In the genomic region with DNA sequence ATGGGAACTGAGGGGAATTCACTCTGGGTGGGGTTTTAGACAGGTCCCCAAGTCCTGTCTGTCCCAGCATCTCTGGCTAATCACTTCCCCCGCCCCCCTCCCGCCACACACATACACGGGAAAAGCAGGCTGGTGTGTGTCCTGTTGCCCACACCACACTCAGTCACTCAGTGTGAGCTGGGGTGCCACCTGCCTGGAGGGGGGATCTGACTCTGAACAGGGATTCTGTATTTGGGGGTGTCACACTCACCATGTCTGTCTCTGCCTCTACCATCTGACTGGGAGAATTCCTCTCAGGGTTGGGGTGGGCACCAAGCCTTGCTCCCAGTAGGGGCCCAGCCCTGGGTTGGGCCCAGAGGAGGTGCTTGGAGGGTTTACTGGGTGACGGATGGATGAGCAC, we compare ENCODE assay signal across 12 cellular contexts. TPM values are rescaled to one million over a fixed set of nuclear protein-coding genes. Genes with fewer than 3 reads are reported as not detected.
DNase-seq lines count a peak whose midpoint lies in the region; ATAC-seq and TF ChIP-seq lines count a peak whose summit lies in the region.
"Had no signal": no experiment of that assay in that cellular context is flagged by ENCODE, and none has a peak within 500 bp of the region (broad histone marks: within the 10 kb centered on the region; RNA-seq: fewer than 3 reads in every experiment).

No MANE protein-coding gene starts in this region.

- DNase-seq in T-helper 2 cell treated with Interferon-gamma antibody and Interleukin-4, amounts not matched to agents 5 μg/mL and 100 μg/mL, for 36 hours (ENCODE audit: low spot score): no peak
- DNase-seq in T-helper 2 cell: no peak
- DNase-seq in RWPE2 (ENCODE audit: low spot score): no peak
- no peak for DNase-seq in endothelial cell (ENCODE audit: low spot score)
- no peak for DNase-seq in gastrocnemius medialis
- DNase-seq in NCI-H2081 (lab: John Stamatoyannopoulos, UW): no peak
- DNase-seq in NCI-H69 (lab: John Stamatoyannopoulos, UW): no peak
- no peak for DNase-seq in chondrocyte (ENCODE audit: low spot score)
- DNase-seq: 8988T, activated gamma-delta T cell, EL, mucosa of descending colon had no signal

- H3K4me3 ChIP-seq in RWPE2 (ENCODE audit: severe bottlenecking): no peak overlapping the region
- H3K4me3 ChIP-seq in gastrocnemius medialis: no peak overlapping the region
- H3K4me3 ChIP-seq: mucosa of descending colon had no signal

- H3K27me3 ChIP-seq in RWPE2 (ENCODE audit: insufficient read depth, poor library complexity, severe bottlenecking) (no peaks in the 10 kb centered on the region), gastrocnemius medialis (no peaks in the 10 kb centered on the region)

- no peaks in the 10 kb centered on the region for H3K36me3 ChIP-seq in RWPE2 (ENCODE audit: low read depth)
- no peaks in the 10 kb centered on the region for H3K36me3 ChIP-seq in gastrocnemius medialis

- H3K27ac ChIP-seq in RWPE2 (ENCODE audit: poor library complexity, severe bottlenecking): peak overlapping the region; percentile 89
- peak overlapping the region; percentile 48 to 89 (median 76) for H3K27ac ChIP-seq in gastrocnemius medialis

- in situ Hi-C loops in gastrocnemius medialis (cut with MboI; ENCODE audit: low sequenced_read_pairs in 4 of 4): no loop called here

- H3K4me3 Mint-ChIP-seq in T-helper 2 cell treated with Interferon-gamma antibody and Interleukin-4, amounts not matched to agents 5 μg/mL and 100 μg/mL, for 36 hours: peak overlapping the region; percentile 56
- peak overlapping the region; percentile 71 for H3K4me3 Mint-ChIP-seq in endothelial cell (ENCODE audit: unreplicated experiment)
- no peak overlapping the region for H3K4me3 Mint-ChIP-seq in chondrocyte (ENCODE audit: unreplicated experiment)

- H3K9me3 Mint-ChIP-seq in T-helper 2 cell treated with Interferon-gamma antibody and Interleukin-4, amounts not matched to agents 5 μg/mL and 100 μg/mL, for 36 hours: no peaks in the 10 kb centered on the region
- H3K9me3 Mint-ChIP-seq in endothelial cell (ENCODE audit: unreplicated experiment) (no peaks in the 10 kb centered on the region), chondrocyte (ENCODE audit: low read depth) (no peaks in the 10 kb centered on the region)

- peaks cover 44% of the 10 kb centered on the region for H3K36me3 Mint-ChIP-seq in T-helper 2 cell treated with Interferon-gamma antibody and Interleukin-4, amounts not matched to agents 5 μg/mL and 100 μg/mL, for 36 hours (ENCODE audit: low read depth)
- peaks cover 38% of the 10 kb centered on the region for H3K36me3 Mint-ChIP-seq in endothelial cell (ENCODE audit: low read depth, unreplicated experiment)
- H3K36me3 Mint-ChIP-seq in chondrocyte (ENCODE audit: low read depth): no peaks in the 10 kb centered on the region

- no peaks in the 10 kb centered on the region for H3K9me3 ChIP-seq in RWPE2 (ENCODE audit: severe bottlenecking)
- H3K9me3 ChIP-seq in gastrocnemius medialis: no peaks in the 10 kb centered on the region
- H3K9me3 ChIP-seq: mucosa of descending colon had no signal

- intact Hi-C loops in gastrocnemius medialis (cut with DNase I; ENCODE audit: low total_unique reads): no loop called here

- no peak for TF ChIP-seq CTCF in RWPE2 (IDR thresholded peaks at IDR 0.05; ENCODE audit: poor library complexity, severe bottlenecking)
- no peak for TF ChIP-seq CTCF in endothelial cell (IDR thresholded peaks at IDR 0.05; ENCODE audit: unreplicated experiment)
- TF ChIP-seq CTCF in gastrocnemius medialis (IDR thresholded peaks at IDR 0.05 in 4 of 5, conservative IDR thresholded peaks at IDR 0.05 in 1 of 5): no peak
- no peak for TF ChIP-seq CTCF in chondrocyte (IDR thresholded peaks at IDR 0.05)

- H3K27me3 Mint-ChIP-seq in T-helper 2 cell treated with Interferon-gamma antibody and Interleukin-4, amounts not matched to agents 5 μg/mL and 100 μg/mL, for 36 hours (ENCODE audit: low read depth): no peaks in the 10 kb centered on the region
- H3K27me3 Mint-ChIP-seq in endothelial cell (ENCODE audit: unreplicated experiment): peaks cover 12% of the 10 kb centered on the region
- no peaks in the 10 kb centered on the region for H3K27me3 Mint-ChIP-seq in chondrocyte (ENCODE audit: low read depth)

- H3K4me1 ChIP-seq in RWPE2 (ENCODE audit: insufficient read depth, poor library complexity, severe bottlenecking) (peaks cover 48% of the 10 kb centered on the region), gastrocnemius medialis (peaks cover 43 to 61% of the 10 kb centered on the region in 2 donors)

- ATAC-seq in RWPE2 (ENCODE audit: low read depth): no peak
- ATAC-seq in gastrocnemius medialis: no peak
- ATAC-seq: mucosa of descending colon had no signal

- peak overlapping the region; percentile 98 for H3K27ac Mint-ChIP-seq in T-helper 2 cell treated with Interferon-gamma antibody and Interleukin-4, amounts not matched to agents 5 μg/mL and 100 μg/mL, for 36 hours
- peak overlapping the region; percentile 57 for H3K27ac Mint-ChIP-seq in endothelial cell (ENCODE audit: unreplicated experiment)
- H3K27ac Mint-ChIP-seq in chondrocyte (ENCODE audit: unreplicated experiment): no peak overlapping the region

- peaks cover 80% of the 10 kb centered on the region for H3K4me1 Mint-ChIP-seq in T-helper 2 cell treated with Interferon-gamma antibody and Interleukin-4, amounts not matched to agents 5 μg/mL and 100 μg/mL, for 36 hours (ENCODE audit: low read depth)
- H3K4me1 Mint-ChIP-seq in endothelial cell (ENCODE audit: unreplicated experiment) (peaks cover 74% of the 10 kb centered on the region), chondrocyte (ENCODE audit: low read depth) (peaks cover 61% of the 10 kb centered on the region)

- no peak for TF ChIP-seq POLR2A in gastrocnemius medialis (IDR thresholded peaks at IDR 0.05)

RNA-seq across cellular contexts. Expression of a gene that starts 31.1 kb away (rescaled TPM):
- total RNA-seq in endothelial cell (ENCODE audit: unreplicated experiment) (93.7 TPM), gastrocnemius medialis (10 to 100 TPM; 10.4 to 20.0 (median 15.5) TPM), chondrocyte (14.7 to 20.0 TPM (median 18.3 TPM) in 3 replicates)
